ENCODE assay signal across 23 cellular contexts in genomic region chr15:83556754-83557153, GRCh38.
"Had no signal": no experiment of that assay in that cellular context is flagged by ENCODE, and none has a peak within 500 bp of the region (broad histone marks: within the 10 kb centered on the region; RNA-seq: fewer than 3 reads in every experiment).

No MANE protein-coding gene starts in this region.

- H3K27me3 Mint-ChIP-seq: IgD-negative memory B cell had no signal

- H3K9ac ChIP-seq: SK-N-SH had no signal

- H3K27me3 ChIP-seq: SJSA1 had no signal

- FAIRE-seq: HTR-8/SVneo had no signal

- H3K9me3 ChIP-seq: SJSA1, SK-N-SH had no signal

- H3K9me3 Mint-ChIP-seq: IgD-negative memory B cell had no signal

- H3K4me2 ChIP-seq: SK-N-SH had no signal

- H3K4me3 Mint-ChIP-seq: IgD-negative memory B cell had no signal

- H3K4me3 ChIP-seq: SJSA1 had no signal

- H3K36me3 ChIP-seq: SJSA1 had no signal

- H3K4me1 ChIP-seq: SJSA1 had no signal

- DNase-seq: KBM-7, NCI-H1092, NCI-H1105 treated with DMSO at 0.1 percent for 48 hours, NCI-H1417 treated with DMSO at 0.1 percent for 48 hours, NCI-H146, NCI-H1694 treated with DMSO at 0.1 percent for 48 hours, NCI-H1930, NCI-H2081, NCI-H2107, NCI-H2227 treated with DMSO at 0.1 percent for 48 hours, NCI-H446, NCI-H510A, NCI-H524 treated with DMSO at 0.1 percent for 48 hours, NCI-H69, NCI-H774, Right ventricle myocardium superior, SIG-M5, SK-N-SH, SW 1271 had no signal

- H3K27ac ChIP-seq: HL-60, SJSA1 had no signal

- H3K36me3 Mint-ChIP-seq: IgD-negative memory B cell had no signal
